ENCODE assay signal across 8 cellular contexts in genomic region chr3:190514163-190515153, GRCh38. TPM values are rescaled to one million over a fixed set of nuclear protein-coding genes. Genes with fewer than 3 reads are reported as not detected.
A peak's percentile ranks its signal among the peaks of the same experiment; 100 is the strongest.
DNase-seq lines count a peak whose midpoint lies in the region; ATAC-seq and TF ChIP-seq lines count a peak whose summit lies in the region.

No MANE protein-coding gene starts in this region.

- no peak for TF ChIP-seq POLR2A in ovary (IDR thresholded peaks at IDR 0.05)

- H3K4me1 ChIP-seq in DND-41 (ENCODE audit: insufficient read depth, low read length): peaks cover 48% of the 10 kb centered on the region
- H3K4me1 ChIP-seq in ovary (ENCODE audit: insufficient read depth): no peaks in the 10 kb centered on the region

- 0 to 1% (median 0%) methylated on average over 43 to 44 of the region's 44 CpGs for WGBS in ovary, 3 donors

- H3K27ac ChIP-seq in DND-41 (ENCODE audit: low read length): peak overlapping the region; percentile 78
- H3K27ac ChIP-seq in ovary: peak overlapping the region; percentile 18 to 65

- H3K9ac ChIP-seq in DND-41 (ENCODE audit: low read depth, low read length): peak overlapping the region; percentile 68

- H3K4me2 ChIP-seq in DND-41 (ENCODE audit: insufficient read depth, low read length): peak overlapping the region; percentile 86

- H4K20me1 ChIP-seq in DND-41 (ENCODE audit: insufficient read depth, low read length): peaks cover 4% of the 10 kb centered on the region; the same call in 1 of the 2 replicates

- H3K9me3 ChIP-seq in DND-41 (ENCODE audit: insufficient read depth, low read length, severe bottlenecking) (no peaks in the 10 kb centered on the region), ovary (no peaks in the 10 kb centered on the region)

- DNase-seq in DND-41 (peak; percentile 55), HFF-Myc (ENCODE audit: extremely low read depth, low read depth) (no peak), SK-N-DZ (ENCODE audit: low spot score) (peak; percentile 9), amniotic epithelial cell (ENCODE audit: low read depth) (peak; percentile 68), left cardiac atrium (peak; percentile 53), ovary (peak in 4 of 5 donors; percentile 27 to 48 (median 42))

- H3K27me3 ChIP-seq in DND-41 (ENCODE audit: insufficient read depth, low read length, poor library complexity): no peaks in the 10 kb centered on the region
- no peaks in the 10 kb centered on the region for H3K27me3 ChIP-seq in ovary

- H2AFZ ChIP-seq in DND-41 (ENCODE audit: low read depth, low read length): peak overlapping the region; percentile 84

- peak overlapping the region; percentile 37 to 81 for H3K4me3 ChIP-seq in DND-41 (ENCODE audit: low read depth in 1 of 2, low read length in 2 of 2)
- H3K4me3 ChIP-seq in HFF-Myc (replicated peaks; ENCODE audit: low read depth, low read length): peak overlapping the region; percentile 81
- peak overlapping the region; percentile 80 for H3K4me3 ChIP-seq in ovary

- no peak for TF ChIP-seq EP300 in ovary (IDR thresholded peaks at IDR 0.05)

- H3K36me3 ChIP-seq in DND-41 (ENCODE audit: insufficient read depth, low read length) (peaks cover 9% of the 10 kb centered on the region; the same call in 1 of the 2 replicates), ovary (no peaks in the 10 kb centered on the region)

- peaks cover 53% of the 10 kb centered on the region for H3K79me2 ChIP-seq in DND-41 (ENCODE audit: insufficient read depth, low read length)

- ATAC-seq in DND-41 (ENCODE audit: insufficient read depth, low read depth) (peak; percentile 30), left cardiac atrium (peak; percentile 39 to 61), HG03469 (IDR thresholded peaks at IDR 0.05; ENCODE audit: unreplicated experiment) (no peak), GM18519 (IDR thresholded peaks at IDR 0.05; ENCODE audit: low FRiP score, unreplicated experiment) (no peak)

- TF ChIP-seq CTCF in DND-41 (IDR thresholded peaks at IDR 0.05; ENCODE audit: borderline replicate concordance, extremely low read depth, low read length, poor library complexity, severe bottlenecking) (peak; percentile 18), HFF-Myc (IDR thresholded peaks at IDR 0.05; ENCODE audit: low read depth, low read length, missing control alignments) (no peak), ovary (IDR thresholded peaks at IDR 0.05) (no peak)

- intact Hi-C loops in left cardiac atrium (cut with DNase I) (loop anchor here in 1 of 2 donors (2.0 kb wide), 1 partner anchor 182 kb away; no protein-coding TSS in a partner anchor), ovary (cut with DNase I) (no loop called here)

RNA-seq across cellular contexts. Expression of gene IL1RAP, which starts 0.6 kb away (rescaled TPM):
- 0.27 TPM in 1 of 2 replicates, not detected in the other for polyA plus RNA-seq in SK-N-DZ (2014; cell fraction: cytosol; rRNA removed)
- 0.07 and 0.13 TPM in 2 replicates for polyA plus RNA-seq in SK-N-DZ (2014; cell fraction: nucleus; rRNA removed)
- total RNA-seq in left cardiac atrium (10 to 100 TPM in 1 of 2 donors, 1 to 10 TPM in 1; 7.1 to 14.7 TPM), ovary (10 to 100 TPM in 3 of 7 donors, 1 to 10 TPM in 4; 5.0 to 20.3 (median 10.0) TPM)
- 1 to 10 TPM; 3.2 to 7.8 TPM for polyA plus RNA-seq in ovary

Comparison
In these comparisons a context has a peak if more than half of its experiments do, and no peak if none do; other contexts are left out.
1. ATAC-seq: peak in DND-41 (single experiment) and left cardiac atrium (2 of 2); none in HG03469 (single experiment) and GM18519 (single experiment).
2. Peak in every context shown above with its lines, with median percentiles within 50 percentile points of each other: H3K4me3 ChIP-seq.